ENCODE assay signal across 25 cellular contexts in genomic region chr3:107452436-107452835, GRCh38.
A peak's percentile ranks its signal among the peaks of the same experiment; 100 is the strongest.
DNase-seq lines count a peak whose midpoint lies in the region; FAIRE-seq and TF ChIP-seq lines count a peak whose summit lies in the region.
"Had no signal": no experiment of that assay in that cellular context is flagged by ENCODE, and none has a peak within 500 bp of the region (broad histone marks: within the 10 kb centered on the region; RNA-seq: fewer than 3 reads in every experiment).

No MANE protein-coding gene starts in this region.

- intact Hi-C loops in posterior cingulate gyrus (cut with DNase I), result no loop called here

- H3K27me3 ChIP-seq in osteoblast (ENCODE audit: insufficient read depth, low read length), result no peaks in the 10 kb centered on the region
- H3K27me3 ChIP-seq: upper lobe of left lung had no signal

- no peaks in the 10 kb centered on the region for H3K4me1 Mint-ChIP-seq in type B pancreatic cell (ENCODE audit: unreplicated experiment)
- H3K4me1 Mint-ChIP-seq: T-cell had no signal

- peak; percentile 30 for FAIRE-seq in RCC 7860 (lab: Jason Lieb, UNC)
- FAIRE-seq: endometrium, frontal cortex, G401.6, K562, small intestine had no signal

- no peaks in the 10 kb centered on the region for H3K36me3 Mint-ChIP-seq in type B pancreatic cell
- H3K36me3 Mint-ChIP-seq: natural killer cell treated with Interleukin-12 subunit alpha and Interleukin-12 subunit beta and Interleukin-15 and Interleukin-18, amount 100 ng/mL, for 72 hours; T-cell had no signal

- H3K27ac Mint-ChIP-seq in type B pancreatic cell, result no peak overlapping the region
- H3K27ac Mint-ChIP-seq: natural killer cell treated with Interleukin-12 subunit alpha and Interleukin-12 subunit beta and Interleukin-15 and Interleukin-18, amount 100 ng/mL, for 72 hours; stimulated activated naive CD8-positive, alpha-beta T cell treated with anti-CD3 and anti-CD28 coated beads, Interleukin-15, amount 100 ng/mL, for 72 hours; T-cell had no signal

- DNase-seq in GM03348 (ENCODE audit: low spot score), result peak; percentile 20
- DNase-seq in RCC 7860 (ENCODE audit: low spot score), result no peak
- peak; percentile 55 for DNase-seq in choroid plexus epithelial cell (ENCODE audit: low read depth)
- DNase-seq in osteoblast (ENCODE audit: insufficient read length, low spot score, missing footprints), result peak; percentile 61
- no peak for DNase-seq in NCI-H1048 (lab: John Stamatoyannopoulos, UW)
- DNase-seq in posterior cingulate gyrus, result no peak
- DNase-seq in type B pancreatic cell (ENCODE audit: extremely low spot score, unreplicated experiment), result no peak
- DNase-seq: activated CD4-positive, alpha-beta T cell treated with anti-CD3 and anti-CD28 coated beads for 48 hours; activated effector memory CD4-positive, alpha-beta T cell treated with Interleukin-2 at 50 U/mL for 16 hours; aorta; GOT3; left cardiac atrium; NCI-H2029 treated with DMSO at 0.1 percent for 48 hours; small intestine; stimulated activated CD4-positive, alpha-beta T cell treated with anti-CD3 and anti-CD28 coated beads, Interleukin-2, amount 100 ng/mL, for 48 hours; stimulated activated naive CD8-positive, alpha-beta T cell treated with anti-CD3 and anti-CD28 coated beads, Interleukin-15, amount 100 ng/mL, for 72 hours; T-cell; upper lobe of left lung had no signal

- H3K4me3 ChIP-seq in choroid plexus epithelial cell (ENCODE audit: low read depth, low read length) (no peak overlapping the region), osteoblast (ENCODE audit: insufficient read depth, low read length) (no peak overlapping the region)
- H3K4me3 ChIP-seq: coronary artery, K562, prostate gland, upper lobe of left lung had no signal

- H3K9me3 ChIP-seq in osteoblast (ENCODE audit: low read depth, low read length), result no peaks in the 10 kb centered on the region
- H3K9me3 ChIP-seq: prostate gland, upper lobe of left lung had no signal

- H3K27me3 Mint-ChIP-seq in type B pancreatic cell, result no peaks in the 10 kb centered on the region
- H3K27me3 Mint-ChIP-seq: stimulated activated naive CD8-positive, alpha-beta T cell treated with anti-CD3 and anti-CD28 coated beads, Interleukin-15, amount 100 ng/mL, for 72 hours had no signal

- peaks cover 3% of the 10 kb centered on the region for H3K4me1 ChIP-seq in osteoblast (ENCODE audit: insufficient read depth, low read length)
- H3K4me1 ChIP-seq: prostate gland, upper lobe of left lung had no signal

- no peaks in the 10 kb centered on the region for H4K20me1 ChIP-seq in osteoblast (ENCODE audit: insufficient read depth, low read length)

- H3K4me2 ChIP-seq in osteoblast (ENCODE audit: insufficient read depth, low read length), result no peak overlapping the region

- no peak overlapping the region for H3K4me3 Mint-ChIP-seq in type B pancreatic cell
- H3K4me3 Mint-ChIP-seq: natural killer cell treated with Interleukin-12 subunit alpha and Interleukin-12 subunit beta and Interleukin-15 and Interleukin-18, amount 100 ng/mL, for 72 hours; stimulated activated naive CD8-positive, alpha-beta T cell treated with anti-CD3 and anti-CD28 coated beads, Interleukin-15, amount 100 ng/mL, for 72 hours; T-cell had no signal

- TF ChIP-seq CTCF in choroid plexus epithelial cell (conservative IDR thresholded peaks at IDR 0.05; ENCODE audit: low read depth, low read length) (no peak), osteoblast (IDR thresholded peaks at IDR 0.05; ENCODE audit: extremely low read depth, low read depth, low read length) (no peak), type B pancreatic cell (conservative IDR thresholded peaks at IDR 0.05) (no peak)

- H3K27ac ChIP-seq in osteoblast (ENCODE audit: low read depth, low read length), result no peak overlapping the region
- H3K27ac ChIP-seq: coronary artery, prostate gland, upper lobe of left lung had no signal

- no peak overlapping the region for H2AFZ ChIP-seq in osteoblast (ENCODE audit: low read length)

- H3K9me3 Mint-ChIP-seq in type B pancreatic cell, result no peaks in the 10 kb centered on the region
- H3K9me3 Mint-ChIP-seq: natural killer cell treated with Interleukin-12 subunit alpha and Interleukin-12 subunit beta and Interleukin-15 and Interleukin-18, amount 100 ng/mL, for 72 hours; stimulated activated naive CD8-positive, alpha-beta T cell treated with anti-CD3 and anti-CD28 coated beads, Interleukin-15, amount 100 ng/mL, for 72 hours; T-cell had no signal

- no peaks in the 10 kb centered on the region for H3K36me3 ChIP-seq in osteoblast (ENCODE audit: insufficient read depth, low read length)
- H3K36me3 ChIP-seq: prostate gland, upper lobe of left lung had no signal

- H3K79me2 ChIP-seq in osteoblast (ENCODE audit: insufficient read depth, low read length), result no peaks in the 10 kb centered on the region

Comparison
In these comparisons a context has a peak if more than half of its experiments do, and no peak if none do; other contexts are left out.
1. DNase-seq: peak in GM03348 (single experiment), choroid plexus epithelial cell (single experiment) and osteoblast (single experiment); none in RCC 7860 (single experiment), NCI-H1048 (single experiment), posterior cingulate gyrus (0 of 10) and type B pancreatic cell (single experiment).